In the genomic region with DNA sequence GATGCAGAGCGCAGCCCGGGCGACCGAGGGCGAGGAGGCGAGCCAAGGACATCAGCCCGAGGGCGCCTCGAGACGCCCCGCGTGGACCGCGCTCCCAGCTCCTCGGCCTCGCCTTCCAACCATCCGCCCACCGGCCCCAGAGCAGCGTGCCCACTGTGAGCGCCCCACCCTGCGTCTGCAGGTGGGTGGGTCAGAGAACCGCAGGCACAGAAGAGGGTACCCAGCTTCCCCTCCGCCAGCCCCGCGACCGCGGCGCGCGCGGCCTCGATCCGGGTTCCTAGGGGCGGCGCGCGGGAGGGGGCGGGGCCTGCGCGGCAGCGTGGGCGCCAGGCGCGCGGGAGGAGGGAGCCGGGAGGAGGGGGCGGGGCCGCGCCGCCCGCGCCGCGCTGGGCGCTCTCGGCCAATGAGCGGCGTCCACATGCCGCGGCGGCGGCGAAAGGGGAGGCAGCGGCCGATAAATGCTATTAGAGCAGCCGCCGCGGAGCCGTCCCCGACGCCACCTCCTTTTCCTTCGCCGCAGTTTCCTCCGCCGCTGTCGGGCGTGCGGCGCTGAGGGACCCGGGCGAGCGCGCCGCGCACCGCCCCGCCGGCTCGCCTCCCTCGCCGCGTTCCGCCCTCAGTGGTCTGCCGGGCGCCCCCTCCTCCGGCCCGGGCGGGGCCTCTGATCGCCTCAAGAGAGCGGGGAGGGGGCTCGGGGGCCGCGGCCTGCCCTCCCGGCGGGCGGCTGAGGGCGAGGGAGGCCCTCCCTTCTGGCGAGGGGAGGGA, we compare ENCODE assay signal across 1 cellular context.
TF ChIP-seq lines count a peak whose summit lies in the region.

Gene ATP2A2, plus strand, starts transcription at position 464 of the 765 bp plus-strand sequence. CDS start 543 bp downstream, outside the sequence.

TF ChIP-seq in K562, 482 proteins besides CTCF, POLR2A, EP300 and RAD21 (continued from another document and continues in another):
- TF ChIP-seq, protein P1, sequence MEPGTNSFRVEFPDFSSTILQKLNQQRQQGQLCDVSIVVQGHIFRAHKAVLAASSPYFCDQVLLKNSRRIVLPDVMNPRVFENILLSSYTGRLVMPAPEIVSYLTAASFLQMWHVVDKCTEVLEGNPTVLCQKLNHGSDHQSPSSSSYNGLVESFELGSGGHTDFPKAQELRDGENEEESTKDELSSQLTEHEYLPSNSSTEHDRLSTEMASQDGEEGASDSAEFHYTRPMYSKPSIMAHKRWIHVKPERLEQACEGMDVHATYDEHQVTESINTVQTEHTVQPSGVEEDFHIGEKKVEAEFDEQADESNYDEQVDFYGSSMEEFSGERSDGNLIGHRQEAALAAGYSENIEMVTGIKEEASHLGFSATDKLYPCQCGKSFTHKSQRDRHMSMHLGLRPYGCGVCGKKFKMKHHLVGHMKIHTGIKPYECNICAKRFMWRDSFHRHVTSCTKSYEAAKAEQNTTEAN (CRISPR knock-in tag; IDR thresholded peaks at IDR 0.05): no peak
- TF ChIP-seq XRCC5 (IDR thresholded peaks at IDR 0.05; ENCODE audit: low read depth, low read length): no peak
- no peak for TF ChIP-seq NFE2L1 (tag; IDR thresholded peaks at IDR 0.05; ENCODE audit: borderline replicate concordance, low read depth)
- TF ChIP-seq KHSRP (IDR thresholded peaks at IDR 0.05): no peak
- no peak for TF ChIP-seq HOMEZ (CRISPR knock-in tag; IDR thresholded peaks at IDR 0.05)
- no peak for TF ChIP-seq HDAC8 (tag; IDR thresholded peaks at IDR 0.05)
- TF ChIP-seq ILK (tag; IDR thresholded peaks at IDR 0.05; ENCODE audit: borderline replicate concordance, low read depth): no peak
- TF ChIP-seq HSF4 (CRISPR knock-in tag; IDR thresholded peaks at IDR 0.05; ENCODE audit: borderline replicate concordance): no peak
- TF ChIP-seq ZNF586 (CRISPR knock-in tag; conservative IDR thresholded peaks at IDR 0.05): no peak
- TF ChIP-seq POLR3A (IDR thresholded peaks at IDR 0.05; ENCODE audit: borderline replicate concordance, extremely low read depth, insufficient read depth, insufficient read length): no peak
- TF ChIP-seq, protein P2, sequence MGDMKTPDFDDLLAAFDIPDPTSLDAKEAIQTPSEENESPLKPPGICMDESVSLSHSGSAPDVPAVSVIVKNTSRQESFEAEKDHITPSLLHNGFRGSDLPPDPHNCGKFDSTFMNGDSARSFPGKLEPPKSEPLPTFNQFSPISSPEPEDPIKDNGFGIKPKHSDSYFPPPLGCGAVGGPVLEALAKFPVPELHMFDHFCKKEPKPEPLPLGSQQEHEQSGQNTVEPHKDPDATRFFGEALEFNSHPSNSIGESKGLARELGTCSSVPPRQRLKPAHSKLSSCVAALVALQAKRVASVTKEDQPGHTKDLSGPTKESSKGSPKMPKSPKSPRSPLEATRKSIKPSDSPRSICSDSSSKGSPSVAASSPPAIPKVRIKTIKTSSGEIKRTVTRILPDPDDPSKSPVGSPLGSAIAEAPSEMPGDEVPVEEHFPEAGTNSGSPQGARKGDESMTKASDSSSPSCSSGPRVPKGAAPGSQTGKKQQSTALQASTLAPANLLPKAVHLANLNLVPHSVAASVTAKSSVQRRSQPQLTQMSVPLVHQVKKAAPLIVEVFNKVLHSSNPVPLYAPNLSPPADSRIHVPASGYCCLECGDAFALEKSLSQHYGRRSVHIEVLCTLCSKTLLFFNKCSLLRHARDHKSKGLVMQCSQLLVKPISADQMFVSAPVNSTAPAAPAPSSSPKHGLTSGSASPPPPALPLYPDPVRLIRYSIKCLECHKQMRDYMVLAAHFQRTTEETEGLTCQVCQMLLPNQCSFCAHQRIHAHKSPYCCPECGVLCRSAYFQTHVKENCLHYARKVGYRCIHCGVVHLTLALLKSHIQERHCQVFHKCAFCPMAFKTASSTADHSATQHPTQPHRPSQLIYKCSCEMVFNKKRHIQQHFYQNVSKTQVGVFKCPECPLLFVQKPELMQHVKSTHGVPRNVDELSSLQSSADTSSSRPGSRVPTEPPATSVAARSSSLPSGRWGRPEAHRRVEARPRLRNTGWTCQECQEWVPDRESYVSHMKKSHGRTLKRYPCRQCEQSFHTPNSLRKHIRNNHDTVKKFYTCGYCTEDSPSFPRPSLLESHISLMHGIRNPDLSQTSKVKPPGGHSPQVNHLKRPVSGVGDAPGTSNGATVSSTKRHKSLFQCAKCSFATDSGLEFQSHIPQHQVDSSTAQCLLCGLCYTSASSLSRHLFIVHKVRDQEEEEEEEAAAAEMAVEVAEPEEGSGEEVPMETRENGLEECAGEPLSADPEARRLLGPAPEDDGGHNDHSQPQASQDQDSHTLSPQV (IDR thresholded peaks at IDR 0.05): peak; percentile 79
- no peak for TF ChIP-seq ADNP (tag; IDR thresholded peaks at IDR 0.05)
- TF ChIP-seq PHF20 (IDR thresholded peaks at IDR 0.05; ENCODE audit: partially characterized antibody): peak; percentile 43
- peak; percentile 57 for TF ChIP-seq SP1 (CRISPR knock-in tag; IDR thresholded peaks at IDR 0.05)
- TF ChIP-seq KLF13 (tag; IDR thresholded peaks at IDR 0.05; ENCODE audit: borderline replicate concordance, low read depth): no peak
- TF ChIP-seq CSDE1 (IDR thresholded peaks at IDR 0.05): no peak
- TF ChIP-seq, protein P3, sequence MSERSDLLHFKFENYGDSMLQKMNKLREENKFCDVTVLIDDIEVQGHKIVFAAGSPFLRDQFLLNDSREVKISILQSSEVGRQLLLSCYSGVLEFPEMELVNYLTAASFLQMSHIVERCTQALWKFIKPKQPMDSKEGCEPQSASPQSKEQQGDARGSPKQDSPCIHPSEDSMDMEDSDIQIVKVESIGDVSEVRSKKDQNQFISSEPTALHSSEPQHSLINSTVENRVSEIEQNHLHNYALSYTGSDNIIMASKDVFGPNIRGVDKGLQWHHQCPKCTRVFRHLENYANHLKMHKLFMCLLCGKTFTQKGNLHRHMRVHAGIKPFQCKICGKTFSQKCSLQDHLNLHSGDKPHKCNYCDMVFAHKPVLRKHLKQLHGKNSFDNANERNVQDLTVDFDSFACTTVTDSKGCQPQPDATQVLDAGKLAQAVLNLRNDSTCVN (CRISPR knock-in tag; IDR thresholded peaks at IDR 0.05): no peak
- no peak for TF ChIP-seq PPARD (CRISPR knock-in tag; IDR thresholded peaks at IDR 0.05)
- no peak for TF ChIP-seq ARNT (IDR thresholded peaks at IDR 0.05)
- TF ChIP-seq TEAD1 (CRISPR knock-in tag; IDR thresholded peaks at IDR 0.05): no peak
- TF ChIP-seq IFI16 (CRISPR knock-in tag; IDR thresholded peaks at IDR 0.05): no peak
- 0 out of 2 replicates have a peak, but pooled peaks have one; percentile 66 for TF ChIP-seq ZNF589 (CRISPR knock-in tag; IDR thresholded peaks at IDR 0.05; ENCODE audit: low read depth)
- no peak for TF ChIP-seq BACH1 (tag; IDR thresholded peaks at IDR 0.05)
- TF ChIP-seq COPS2 (conservative IDR thresholded peaks at IDR 0.05): no peak
- 0 out of 2 replicates have a peak, but pooled peaks have one; percentile 52 for TF ChIP-seq SMAD4 (CRISPR knock-in tag; conservative IDR thresholded peaks at IDR 0.05)
- TF ChIP-seq ELF2 (CRISPR knock-in tag; IDR thresholded peaks at IDR 0.05): no peak
- no peak for TF ChIP-seq YBX1 (IDR thresholded peaks at IDR 0.05)
- no peak for TF ChIP-seq ZNF146 (CRISPR knock-in tag; IDR thresholded peaks at IDR 0.05; ENCODE audit: unreplicated experiment)
- TF ChIP-seq, protein P4, sequence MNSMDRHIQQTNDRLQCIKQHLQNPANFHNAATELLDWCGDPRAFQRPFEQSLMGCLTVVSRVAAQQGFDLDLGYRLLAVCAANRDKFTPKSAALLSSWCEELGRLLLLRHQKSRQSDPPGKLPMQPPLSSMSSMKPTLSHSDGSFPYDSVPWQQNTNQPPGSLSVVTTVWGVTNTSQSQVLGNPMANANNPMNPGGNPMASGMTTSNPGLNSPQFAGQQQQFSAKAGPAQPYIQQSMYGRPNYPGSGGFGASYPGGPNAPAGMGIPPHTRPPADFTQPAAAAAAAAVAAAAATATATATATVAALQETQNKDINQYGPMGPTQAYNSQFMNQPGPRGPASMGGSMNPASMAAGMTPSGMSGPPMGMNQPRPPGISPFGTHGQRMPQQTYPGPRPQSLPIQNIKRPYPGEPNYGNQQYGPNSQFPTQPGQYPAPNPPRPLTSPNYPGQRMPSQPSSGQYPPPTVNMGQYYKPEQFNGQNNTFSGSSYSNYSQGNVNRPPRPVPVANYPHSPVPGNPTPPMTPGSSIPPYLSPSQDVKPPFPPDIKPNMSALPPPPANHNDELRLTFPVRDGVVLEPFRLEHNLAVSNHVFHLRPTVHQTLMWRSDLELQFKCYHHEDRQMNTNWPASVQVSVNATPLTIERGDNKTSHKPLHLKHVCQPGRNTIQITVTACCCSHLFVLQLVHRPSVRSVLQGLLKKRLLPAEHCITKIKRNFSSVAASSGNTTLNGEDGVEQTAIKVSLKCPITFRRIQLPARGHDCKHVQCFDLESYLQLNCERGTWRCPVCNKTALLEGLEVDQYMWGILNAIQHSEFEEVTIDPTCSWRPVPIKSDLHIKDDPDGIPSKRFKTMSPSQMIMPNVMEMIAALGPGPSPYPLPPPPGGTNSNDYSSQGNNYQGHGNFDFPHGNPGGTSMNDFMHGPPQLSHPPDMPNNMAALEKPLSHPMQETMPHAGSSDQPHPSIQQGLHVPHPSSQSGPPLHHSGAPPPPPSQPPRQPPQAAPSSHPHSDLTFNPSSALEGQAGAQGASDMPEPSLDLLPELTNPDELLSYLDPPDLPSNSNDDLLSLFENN (IDR thresholded peaks at IDR 0.05; ENCODE audit: low read depth in 2 of 2, low read length in 2 of 2): 0 out of 4 replicates have a peak, but pooled peaks of 1 of the 2 experiments have one; percentile 14
- TF ChIP-seq TEAD4 (IDR thresholded peaks at IDR 0.05; ENCODE audit: low read length): no peak
- TF ChIP-seq TEAD4 (CRISPR knock-in tag; IDR thresholded peaks at IDR 0.05; ENCODE audit: borderline replicate concordance): no peak
- TF ChIP-seq HES1 (IDR thresholded peaks at IDR 0.05; ENCODE audit: low read depth): no peak
- TF ChIP-seq ZEB2 (IDR thresholded peaks at IDR 0.05): no peak
- no peak for TF ChIP-seq KLF1 (tag; IDR thresholded peaks at IDR 0.05)
- 0 out of 2 replicates have a peak, but pooled peaks have one; percentile 56 for TF ChIP-seq LARP7 (IDR thresholded peaks at IDR 0.05)
- TF ChIP-seq, protein P5, sequence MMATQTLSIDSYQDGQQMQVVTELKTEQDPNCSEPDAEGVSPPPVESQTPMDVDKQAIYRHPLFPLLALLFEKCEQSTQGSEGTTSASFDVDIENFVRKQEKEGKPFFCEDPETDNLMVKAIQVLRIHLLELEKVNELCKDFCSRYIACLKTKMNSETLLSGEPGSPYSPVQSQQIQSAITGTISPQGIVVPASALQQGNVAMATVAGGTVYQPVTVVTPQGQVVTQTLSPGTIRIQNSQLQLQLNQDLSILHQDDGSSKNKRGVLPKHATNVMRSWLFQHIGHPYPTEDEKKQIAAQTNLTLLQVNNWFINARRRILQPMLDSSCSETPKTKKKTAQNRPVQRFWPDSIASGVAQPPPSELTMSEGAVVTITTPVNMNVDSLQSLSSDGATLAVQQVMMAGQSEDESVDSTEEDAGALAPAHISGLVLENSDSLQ (IDR thresholded peaks at IDR 0.05): no peak
- no peak for TF ChIP-seq DPF2 (IDR thresholded peaks at IDR 0.05)
- peak; percentile 65; the same call in 1 of the 2 replicates for TF ChIP-seq PML (IDR thresholded peaks at IDR 0.05; ENCODE audit: low read length)
- peak in 2 of 3 experiments; percentile 55 to 61 for TF ChIP-seq YY1 (IDR thresholded peaks at IDR 0.05; ENCODE audit: borderline replicate concordance in 1 of 3, control insufficient read depth in 1 of 3, extremely low read depth in 1 of 3, insufficient read depth in 3 of 3, insufficient read length in 1 of 3, insufficient replicate concordance in 2 of 3, low read depth in 1 of 3, low read length in 2 of 3)
- TF ChIP-seq, protein P6, sequence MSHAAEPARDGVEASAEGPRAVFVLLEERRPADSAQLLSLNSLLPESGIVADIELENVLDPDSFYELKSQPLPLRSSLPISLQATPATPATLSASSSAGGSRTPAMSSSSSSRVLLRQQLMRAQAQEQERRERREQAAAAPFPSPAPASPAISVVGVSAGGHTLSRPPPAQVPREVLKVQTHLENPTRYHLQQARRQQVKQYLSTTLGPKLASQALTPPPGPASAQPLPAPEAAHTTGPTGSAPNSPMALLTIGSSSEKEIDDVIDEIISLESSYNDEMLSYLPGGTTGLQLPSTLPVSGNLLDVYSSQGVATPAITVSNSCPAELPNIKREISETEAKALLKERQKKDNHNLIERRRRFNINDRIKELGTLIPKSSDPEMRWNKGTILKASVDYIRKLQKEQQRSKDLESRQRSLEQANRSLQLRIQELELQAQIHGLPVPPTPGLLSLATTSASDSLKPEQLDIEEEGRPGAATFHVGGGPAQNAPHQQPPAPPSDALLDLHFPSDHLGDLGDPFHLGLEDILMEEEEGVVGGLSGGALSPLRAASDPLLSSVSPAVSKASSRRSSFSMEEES (CRISPR knock-in tag; IDR thresholded peaks at IDR 0.05): no peak
- TF ChIP-seq NFE2 (IDR thresholded peaks at IDR 0.05; ENCODE audit: low read depth): no peak
- no peak for TF ChIP-seq MTA2 (IDR thresholded peaks at IDR 0.05; ENCODE audit: low read depth)
- peak; percentile 74 to 77 for TF ChIP-seq NRF1 (conservative IDR thresholded peaks at IDR 0.05 in 1 of 2, IDR thresholded peaks at IDR 0.05 in 1 of 2)
- TF ChIP-seq PHF21A (IDR thresholded peaks at IDR 0.05; ENCODE audit: borderline replicate concordance, low read depth): no peak; the same call in 1 of the 2 replicates
